In genomic region chr1:30111431-30111830, GRCh38 we compare ENCODE assay signal across 8 cellular contexts.
A peak's percentile ranks its signal among the peaks of the same experiment; 100 is the strongest.
DNase-seq lines count a peak whose midpoint lies in the region; ATAC-seq and TF ChIP-seq lines count a peak whose summit lies in the region.

No MANE protein-coding gene starts in this region.

- peak; percentile 32 for DNase-seq in activated naive CD4-positive, alpha-beta T cell treated with anti-CD3 and anti-CD28 coated beads, Interleukin-2, amount 10 ng/mL, durations not matched to agents 7 days and 5 days
- no peak for DNase-seq in activated naive CD4-positive, alpha-beta T cell (lab: John Stamatoyannopoulos, UW)
- DNase-seq in NCI-H2029 treated with DMSO at 0.1 percent for 48 hours (lab: John Stamatoyannopoulos, UW) (peak; percentile 37), amniotic stem cell (lab: John Stamatoyannopoulos, UW) (peak; percentile 14), hepatocyte (ENCODE audit: low spot score) (peak; percentile 76)
- peak; percentile 7 to 49 for DNase-seq in stimulated activated effector memory CD8-positive, alpha-beta T cell treated with anti-CD3 and anti-CD28 coated beads, Interleukin-12 subunit alpha, Interleukin-12 subunit beta, amount 100 ng/mL, for 72 hours (ENCODE audit: low spot score in 2 of 2)

- H3K9me2 ChIP-seq in hepatocyte (replicated peaks; ENCODE audit: insufficient read depth): no peaks in the 10 kb centered on the region

- no peaks in the 10 kb centered on the region for H3K4me1 ChIP-seq in hepatocyte (ENCODE audit: insufficient read depth)

- no peak overlapping the region for H3K4me3 ChIP-seq in hepatocyte

- no peaks in the 10 kb centered on the region for H3K36me3 Mint-ChIP-seq in activated naive CD4-positive, alpha-beta T cell treated with anti-CD3 and anti-CD28 coated beads, Interleukin-2, amount 10 ng/mL, durations not matched to agents 7 days and 5 days
- peaks cover 5% of the 10 kb centered on the region for H3K36me3 Mint-ChIP-seq in stimulated activated effector memory CD8-positive, alpha-beta T cell treated with anti-CD3 and anti-CD28 coated beads, Interleukin-12 subunit alpha, Interleukin-12 subunit beta, amount 100 ng/mL, for 72 hours

- H3K36me3 ChIP-seq in hepatocyte (replicated peaks; ENCODE audit: insufficient read depth, low read depth): no peaks in the 10 kb centered on the region

- no peak overlapping the region for H3K4me2 ChIP-seq in hepatocyte

- no peak overlapping the region for H3K27ac Mint-ChIP-seq in activated naive CD4-positive, alpha-beta T cell treated with anti-CD3 and anti-CD28 coated beads, Interleukin-2, amount 10 ng/mL, durations not matched to agents 7 days and 5 days
- H3K27ac Mint-ChIP-seq in stimulated activated effector memory CD8-positive, alpha-beta T cell treated with anti-CD3 and anti-CD28 coated beads, Interleukin-12 subunit alpha, Interleukin-12 subunit beta, amount 100 ng/mL, for 72 hours: no peak overlapping the region

- no peak overlapping the region for H2AFZ ChIP-seq in hepatocyte

- H3K4me1 Mint-ChIP-seq in activated naive CD4-positive, alpha-beta T cell treated with anti-CD3 and anti-CD28 coated beads, Interleukin-2, amount 10 ng/mL, durations not matched to agents 7 days and 5 days: no peaks in the 10 kb centered on the region
- H3K4me1 Mint-ChIP-seq in stimulated activated effector memory CD8-positive, alpha-beta T cell treated with anti-CD3 and anti-CD28 coated beads, Interleukin-12 subunit alpha, Interleukin-12 subunit beta, amount 100 ng/mL, for 72 hours: peaks cover 12% of the 10 kb centered on the region

- TF ChIP-seq CTCF in hepatocyte (IDR thresholded peaks at IDR 0.05; ENCODE audit: poor library complexity): peak; percentile 71

- H3K79me2 ChIP-seq in hepatocyte: no peaks in the 10 kb centered on the region

- H3K9me3 Mint-ChIP-seq in activated naive CD4-positive, alpha-beta T cell treated with anti-CD3 and anti-CD28 coated beads, Interleukin-2, amount 10 ng/mL, durations not matched to agents 7 days and 5 days: no peaks in the 10 kb centered on the region
- no peaks in the 10 kb centered on the region for H3K9me3 Mint-ChIP-seq in stimulated activated effector memory CD8-positive, alpha-beta T cell treated with anti-CD3 and anti-CD28 coated beads, Interleukin-12 subunit alpha, Interleukin-12 subunit beta, amount 100 ng/mL, for 72 hours

- H3K27me3 Mint-ChIP-seq in activated naive CD4-positive, alpha-beta T cell treated with anti-CD3 and anti-CD28 coated beads, Interleukin-2, amount 10 ng/mL, durations not matched to agents 7 days and 5 days: peaks cover 16% of the 10 kb centered on the region

- H3K27me3 ChIP-seq in hepatocyte: peaks cover 26% of the 10 kb centered on the region

- CTCF ChIA-PET in activated naive CD4-positive, alpha-beta T cell treated with anti-CD3 and anti-CD28 coated beads, Interleukin-2, amount 10 ng/mL, durations not matched to agents 7 days and 5 days (lab: Charles Lee): interaction anchor here (1.6 kb wide), 1 partner anchor 408 kb away, joined by 3 read pairs; no protein-coding TSS in a partner anchor

- H4K20me1 ChIP-seq in hepatocyte (ENCODE audit: insufficient read depth, poor library complexity, severe bottlenecking): no peaks in the 10 kb centered on the region

- no peaks in the 10 kb centered on the region for H3K9me3 ChIP-seq in hepatocyte (ENCODE audit: low read depth)

- no peak overlapping the region for H3K4me3 Mint-ChIP-seq in activated naive CD4-positive, alpha-beta T cell treated with anti-CD3 and anti-CD28 coated beads, Interleukin-2, amount 10 ng/mL, durations not matched to agents 7 days and 5 days
- no peak overlapping the region for H3K4me3 Mint-ChIP-seq in stimulated activated effector memory CD8-positive, alpha-beta T cell treated with anti-CD3 and anti-CD28 coated beads, Interleukin-12 subunit alpha, Interleukin-12 subunit beta, amount 100 ng/mL, for 72 hours

- 11% methylated on average over 14 of the region's 14 CpGs for WGBS in hepatocyte (ENCODE audit: low lambda C conversion rate, missing lambda C conversion rate)

- no peak overlapping the region for H3K27ac ChIP-seq in hepatocyte

- peak; percentile 61 for ATAC-seq in stimulated activated effector memory CD8-positive, alpha-beta T cell treated with anti-CD3 and anti-CD28 coated beads, Interleukin-12 subunit alpha, Interleukin-12 subunit beta, amount 100 ng/mL, for 72 hours
- ATAC-seq in GM18861 (IDR thresholded peaks at IDR 0.05; ENCODE audit: unreplicated experiment): no peak
- no peak for ATAC-seq in GM21717 (IDR thresholded peaks at IDR 0.05; ENCODE audit: unreplicated experiment)

Comparison
In these comparisons a context has a peak if more than half of its experiments do, and no peak if none do; other contexts are left out.
1. DNase-seq: peak in activated naive CD4-positive, alpha-beta T cell treated with anti-CD3 and anti-CD28 coated beads, Interleukin-2, amount 10 ng/mL, durations not matched to agents 7 days and 5 days (single experiment), NCI-H2029 treated with DMSO at 0.1 percent for 48 hours (single experiment), amniotic stem cell (single experiment), hepatocyte (single experiment) and stimulated activated effector memory CD8-positive, alpha-beta T cell treated with anti-CD3 and anti-CD28 coated beads, Interleukin-12 subunit alpha, Interleukin-12 subunit beta, amount 100 ng/mL, for 72 hours (2 of 2); none in activated naive CD4-positive, alpha-beta T cell (0 of 4).